In genomic region chr11:65712633-65713076, GRCh38 we compare ENCODE assay signal across 8 cellular contexts. TPM values are rescaled to one million over a fixed set of nuclear protein-coding genes. Genes with fewer than 3 reads are reported as not detected.
DNase-seq lines count a peak whose midpoint lies in the region; ATAC-seq, FAIRE-seq and TF ChIP-seq lines count a peak whose summit lies in the region.

No MANE protein-coding gene starts in this region.

- peak overlapping the region; percentile 99 for H3K4me2 ChIP-seq in DND-41 (ENCODE audit: insufficient read depth, low read length)
- peak overlapping the region; percentile 90 for H3K4me2 ChIP-seq in OCI-LY3 (ENCODE audit: low read length)
- peak overlapping the region; percentile 51 for H3K4me2 ChIP-seq in endothelial cell of umbilical vein (ENCODE audit: insufficient read depth, low read length)
- peak overlapping the region; percentile 99 for H3K4me2 ChIP-seq in parathyroid adenoma (ENCODE audit: low read length)

- dilution Hi-C loops in endothelial cell of umbilical vein (cut with MboI; ENCODE audit: extremely low pct_ligation_motif_present, low sequenced_read_pairs), result no loop called here

- peak overlapping the region; percentile 85 for H2AFZ ChIP-seq in DND-41 (ENCODE audit: low read depth, low read length)
- H2AFZ ChIP-seq in OCI-LY3 (ENCODE audit: low read depth, low read length), result no peak overlapping the region
- H2AFZ ChIP-seq in endothelial cell of umbilical vein (ENCODE audit: low read depth, low read length), result peak overlapping the region; percentile 0
- H2AFZ ChIP-seq in parathyroid adenoma, result peak overlapping the region; percentile 99

- H3K36me3 ChIP-seq in DND-41 (ENCODE audit: insufficient read depth, low read length), result peaks cover 49% of the 10 kb centered on the region
- peaks cover 39% of the 10 kb centered on the region for H3K36me3 ChIP-seq in OCI-LY3 (replicated peaks; ENCODE audit: low read depth, low read length)
- H3K36me3 ChIP-seq in endothelial cell of umbilical vein (ENCODE audit: control insufficient read depth in 2 of 2, extremely low read depth in 1 of 2, insufficient read depth in 2 of 2, low read length in 2 of 2), result peaks cover 8 to 23% of the 10 kb centered on the region in 2 experiments
- no peaks in the 10 kb centered on the region for H3K36me3 ChIP-seq in parathyroid adenoma (ENCODE audit: control insufficient read depth, insufficient read depth, low read length)

- peak overlapping the region; percentile 47 to 60 for H3K4me3 ChIP-seq in DND-41 (ENCODE audit: low read depth in 1 of 2, low read length in 2 of 2)
- H3K4me3 ChIP-seq in OCI-LY3 (ENCODE audit: low read length), result peak overlapping the region; percentile 84
- H3K4me3 ChIP-seq in endothelial cell of umbilical vein (replicated peaks in 1 of 3; ENCODE audit: insufficient read depth in 1 of 3, low read depth in 1 of 3, low read length in 3 of 3), result peak overlapping the region; percentile 19 to 66 (median 49)
- peak overlapping the region; percentile 94 for H3K4me3 ChIP-seq in parathyroid adenoma (ENCODE audit: low read depth, low read length)

- CTCF ChIA-PET in endothelial cell of umbilical vein (lab: Charles Lee), result interaction anchor here (0.9 to 3.4 kb wide), 14 partner anchors 7 to 276 kb away, joined by 3 to 30 read pairs (median 7); partner anchors contain the start of genes AP5B1, FIBP, RELA and RNASEH2C

- no peak for FAIRE-seq in endothelial cell of umbilical vein (lab: Jason Lieb, UNC)

- H4K20me1 ChIP-seq in DND-41 (ENCODE audit: insufficient read depth, low read length), result peaks cover 23% of the 10 kb centered on the region
- no peaks in the 10 kb centered on the region for H4K20me1 ChIP-seq in OCI-LY3 (ENCODE audit: insufficient read depth, low read length)
- H4K20me1 ChIP-seq in endothelial cell of umbilical vein (replicated peaks; ENCODE audit: control insufficient read depth, extremely low read depth, insufficient read depth, low read length), result no peaks in the 10 kb centered on the region

- H3K79me2 ChIP-seq in DND-41 (ENCODE audit: insufficient read depth, low read length) (peaks cover 42% of the 10 kb centered on the region), OCI-LY3 (ENCODE audit: low read length) (peaks cover 13% of the 10 kb centered on the region), endothelial cell of umbilical vein (ENCODE audit: control insufficient read depth, insufficient read depth, low read length) (no peaks in the 10 kb centered on the region), parathyroid adenoma (no peaks in the 10 kb centered on the region)

- H3K4me1 ChIP-seq in DND-41 (ENCODE audit: insufficient read depth, low read length) (peaks cover 50% of the 10 kb centered on the region), OCI-LY3 (ENCODE audit: low read length) (peaks cover 9% of the 10 kb centered on the region), endothelial cell of umbilical vein (ENCODE audit: control insufficient read depth, extremely low read depth, insufficient read depth, low read length) (peaks cover 6% of the 10 kb centered on the region), parathyroid adenoma (peaks cover 3% of the 10 kb centered on the region)

- DNase-seq in DND-41 (no peak), endothelial cell of umbilical vein (ENCODE audit: low read depth, low spot score) (no peak), SW480 (ENCODE audit: low spot score) (no peak), inferior parietal cortex (ENCODE audit: extremely low spot score) (no peak)

- ATAC-seq in DND-41 (ENCODE audit: insufficient read depth, low read depth) (no peak; the same call in 1 of the 3 replicates), GM21390 (IDR thresholded peaks at IDR 0.05; ENCODE audit: unreplicated experiment) (no peak), GM21360 (IDR thresholded peaks at IDR 0.05; ENCODE audit: unreplicated experiment) (no peak)

- BruUV-seq in endothelial cell of umbilical vein (replicated peaks; lab: Mats Ljungman, UMichigan), result TSS peak; percentile 64

- intact Hi-C loops in endothelial cell of umbilical vein (cut with micrococcal nuclease), result loop anchor here (1.0 kb wide), 3 partner anchors 8 to 57 kb away; partner anchors contain the start of gene RNASEH2C

- H3K9me1 ChIP-seq in endothelial cell of umbilical vein (replicated peaks; ENCODE audit: control insufficient read depth, extremely low read depth, insufficient read depth, low read length), result no peaks in the 10 kb centered on the region

- peak; percentile 53 for TF ChIP-seq POLR2A in endothelial cell of umbilical vein (IDR thresholded peaks at IDR 0.05; ENCODE audit: low read depth, low read length)

- no peaks in the 10 kb centered on the region for H3K9me3 ChIP-seq in DND-41 (ENCODE audit: insufficient read depth, low read length, severe bottlenecking)
- H3K9me3 ChIP-seq in OCI-LY3 (ENCODE audit: insufficient read depth, low read length), result no peaks in the 10 kb centered on the region
- H3K9me3 ChIP-seq in endothelial cell of umbilical vein (replicated peaks; ENCODE audit: control insufficient read depth, insufficient read depth, low read length), result no peaks in the 10 kb centered on the region
- H3K9me3 ChIP-seq in parathyroid adenoma (ENCODE audit: control insufficient read depth, low read length), result no peaks in the 10 kb centered on the region

- POLR2A ChIA-PET in endothelial cell of umbilical vein (lab: Charles Lee), result interaction anchor here (0.5 to 1.7 kb wide), 8 partner anchors 8 to 180 kb away, joined by 3 to 9 read pairs (median 4); partner anchors contain the start of genes MUS81, RNASEH2C and SIPA1

- H3K9ac ChIP-seq in DND-41 (ENCODE audit: low read depth, low read length) (peak overlapping the region; percentile 73), OCI-LY3 (ENCODE audit: low read length) (peak overlapping the region; percentile 89), endothelial cell of umbilical vein (replicated peaks; ENCODE audit: extremely low read depth, insufficient read depth, low read length) (peak overlapping the region; percentile 87), parathyroid adenoma (no peak overlapping the region)

- H3K27me3 ChIP-seq in DND-41 (ENCODE audit: insufficient read depth, low read length, poor library complexity) (no peaks in the 10 kb centered on the region), OCI-LY3 (ENCODE audit: low read depth, low read length) (no peaks in the 10 kb centered on the region), endothelial cell of umbilical vein (ENCODE audit: control insufficient read depth in 2 of 2, insufficient read depth in 2 of 2, low read length in 2 of 2) (no peaks in the 10 kb centered on the region), parathyroid adenoma (ENCODE audit: control insufficient read depth, insufficient read depth, low read length) (no peaks in the 10 kb centered on the region)

- no peak for TF ChIP-seq CTCF in DND-41 (IDR thresholded peaks at IDR 0.05; ENCODE audit: borderline replicate concordance, extremely low read depth, low read length, poor library complexity, severe bottlenecking)
- TF ChIP-seq CTCF in OCI-LY3 (IDR thresholded peaks at IDR 0.05; ENCODE audit: low read depth, low read length), result no peak
- TF ChIP-seq CTCF in endothelial cell of umbilical vein (IDR thresholded peaks at IDR 0.05; ENCODE audit: extremely low read depth in 1 of 2, insufficient read depth in 1 of 2, low read depth in 1 of 2, low read length in 2 of 2), result no peak
- no peak for TF ChIP-seq CTCF in parathyroid adenoma (IDR thresholded peaks at IDR 0.05)

- H3K27ac ChIP-seq in DND-41 (ENCODE audit: low read length) (peak overlapping the region; percentile 92), OCI-LY3 (ENCODE audit: low read length) (peak overlapping the region; percentile 83), endothelial cell of umbilical vein (ENCODE audit: insufficient read depth, low read depth, low read length) (peak overlapping the region; percentile 89), parathyroid adenoma (peak overlapping the region; percentile 98)

TF ChIP-seq in endothelial cell of umbilical vein, 7 proteins besides CTCF, POLR2A, EP300 and RAD21:
- no peak for TF ChIP-seq MAX (IDR thresholded peaks at IDR 0.05; ENCODE audit: insufficient read depth, insufficient read length)
TF ChIP-seq in endothelial cell of umbilical vein: peak in this region for 0.

RNA-seq across cellular contexts. Expression of gene KAT5, which starts 0.6 kb away (rescaled TPM):
- total RNA-seq in endothelial cell of umbilical vein, result 48.8 and 50.2 TPM in 2 replicates
- 31.4 and 35.8 TPM in 2 replicates for polyA plus RNA-seq in endothelial cell of umbilical vein
- polyA plus RNA-seq in endothelial cell of umbilical vein (2011; cell fraction: cytosol; rRNA removed), result 32.1 and 34.3 TPM in 2 replicates
- polyA plus RNA-seq in endothelial cell of umbilical vein (2011; cell fraction: nucleus; rRNA removed), result 66.6 and 85.2 TPM in 2 replicates
- 22.8 and 28.2 TPM in 2 replicates for polyA plus RNA-seq in endothelial cell of umbilical vein (2012)
- 55.9 and 86.6 TPM in 2 replicates for polyA minus RNA-seq in endothelial cell of umbilical vein
- 41.8 TPM for polyA minus RNA-seq in endothelial cell of umbilical vein (2011; cell fraction: cytosol; rRNA and poly(A)+ RNA removed)
- 46.8 and 48.1 TPM in 2 replicates for polyA minus RNA-seq in endothelial cell of umbilical vein (2011; cell fraction: nucleus; rRNA and poly(A)+ RNA removed)

RNA-seq across cellular contexts. Expression of gene RNASEH2C, which starts 7.9 kb away (rescaled TPM):
- 46.4 and 62.0 TPM in 2 replicates for total RNA-seq in endothelial cell of umbilical vein
- polyA plus RNA-seq in endothelial cell of umbilical vein, result 110 and 113 TPM in 2 replicates
- 57.1 and 72.8 TPM in 2 replicates for polyA plus RNA-seq in endothelial cell of umbilical vein (2011; cell fraction: cytosol; rRNA removed)
- polyA plus RNA-seq in endothelial cell of umbilical vein (2011; cell fraction: nucleus; rRNA removed), result 51.1 and 56.5 TPM in 2 replicates
- 34.9 and 40.6 TPM in 2 replicates for polyA plus RNA-seq in endothelial cell of umbilical vein (2012)
- 11.2 and 12.8 TPM in 2 replicates for polyA minus RNA-seq in endothelial cell of umbilical vein
- 66.3 TPM for polyA minus RNA-seq in endothelial cell of umbilical vein (2011; cell fraction: cytosol; rRNA and poly(A)+ RNA removed)
- polyA minus RNA-seq in endothelial cell of umbilical vein (2011; cell fraction: nucleus; rRNA and poly(A)+ RNA removed), result 12.2 and 13.6 TPM in 2 replicates

RNA-seq across cellular contexts. Expression of gene RELA, which starts 49.9 kb away (rescaled TPM):
- 105 and 106 TPM in 2 replicates for total RNA-seq in endothelial cell of umbilical vein
- polyA plus RNA-seq in endothelial cell of umbilical vein, result 78.7 and 89.5 TPM in 2 replicates
- polyA plus RNA-seq in endothelial cell of umbilical vein (2011; cell fraction: cytosol; rRNA removed), result 53.2 and 65.2 TPM in 2 replicates
- 150 and 181 TPM in 2 replicates for polyA plus RNA-seq in endothelial cell of umbilical vein (2011; cell fraction: nucleus; rRNA removed)
- polyA plus RNA-seq in endothelial cell of umbilical vein (2012), result 89.6 and 100 TPM in 2 replicates
- 45.7 and 70.9 TPM in 2 replicates for polyA minus RNA-seq in endothelial cell of umbilical vein
- 35.8 TPM for polyA minus RNA-seq in endothelial cell of umbilical vein (2011; cell fraction: cytosol; rRNA and poly(A)+ RNA removed)
- 66.0 and 73.1 TPM in 2 replicates for polyA minus RNA-seq in endothelial cell of umbilical vein (2011; cell fraction: nucleus; rRNA and poly(A)+ RNA removed)
